In the genomic region with DNA sequence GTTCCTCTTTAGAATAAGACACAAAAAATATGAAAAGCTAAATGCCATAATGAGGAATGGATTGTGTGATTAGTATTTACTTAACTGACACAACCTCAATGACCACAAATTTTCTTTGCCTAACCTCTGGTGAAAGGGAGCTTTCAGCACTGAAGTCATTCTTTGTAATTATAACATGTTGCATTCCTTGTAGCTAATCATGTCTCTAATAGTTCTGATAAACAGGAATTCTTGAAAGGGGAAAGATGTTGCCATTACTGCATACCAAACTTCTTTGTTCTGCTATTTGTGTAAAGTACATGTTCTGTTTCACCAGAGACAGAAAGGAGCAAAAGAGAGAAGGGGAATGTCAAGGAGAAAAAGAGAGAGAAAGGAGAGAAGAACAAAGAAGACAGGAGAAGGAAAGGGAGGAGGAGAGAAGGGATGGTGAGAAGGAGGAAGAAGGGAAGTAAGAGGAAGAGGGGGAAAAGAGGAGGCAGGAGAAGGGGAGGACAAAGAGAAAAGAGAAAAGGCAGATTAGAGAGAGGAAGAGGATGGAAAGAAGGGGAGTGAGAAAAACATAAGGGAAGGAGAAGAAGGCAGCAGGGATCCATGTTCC, we compare ENCODE assay signal across 21 cellular contexts.
A peak's percentile ranks its signal among the peaks of the same experiment; 100 is the strongest.
DNase-seq lines count a peak whose midpoint lies in the region; ATAC-seq and TF ChIP-seq lines count a peak whose summit lies in the region.
"Had no signal": no experiment of that assay in that cellular context is flagged by ENCODE, and none has a peak within 500 bp of the region (broad histone marks: within the 10 kb centered on the region; RNA-seq: fewer than 3 reads in every experiment).

No MANE protein-coding gene starts in this region.

- no peak for TF ChIP-seq CTCF in WTC11 (IDR thresholded peaks at IDR 0.05)
- no peak for TF ChIP-seq CTCF in epithelial cell of esophagus (IDR thresholded peaks at IDR 0.05; ENCODE audit: insufficient read depth, low read depth, low read length, missing control alignments)
- TF ChIP-seq CTCF in neural crest cell (conservative IDR thresholded peaks at IDR 0.05) = no peak
- TF ChIP-seq CTCF in thyroid gland (IDR thresholded peaks at IDR 0.05) = no peak
- TF ChIP-seq CTCF in psoas muscle (IDR thresholded peaks at IDR 0.05) = no peak

- ATAC-seq in WTC11 = no peak
- no peak for ATAC-seq in psoas muscle
- ATAC-seq in GM21576 (IDR thresholded peaks at IDR 0.05; ENCODE audit: unreplicated experiment) = no peak
- ATAC-seq in activated T-cell treated with anti-CD3 and anti-CD28 coated beads, Interleukin-2, amount 50 U/mL, for 72 hours (replicated peaks in 1 of 2) = no peak
- ATAC-seq: activated T-helper 17 cell treated with anti-CD3 and anti-CD28 coated beads, Interleukin-2, amount 50 U/mL, for 72 hours; HCT116; left lung; mucosa of descending colon had no signal

- H3K4me3 Mint-ChIP-seq in WTC11 (no peak overlapping the region), neural crest cell (no peak overlapping the region)
- no peak overlapping the region for H3K4me3 Mint-ChIP-seq in activated T-cell treated with anti-CD3 and anti-CD28 coated beads, Interleukin-2, amount 50 U/mL, for 72 hours
- H3K4me3 Mint-ChIP-seq: activated naive CD8-positive, alpha-beta T cell; activated T-helper 17 cell treated with anti-CD3 and anti-CD28 coated beads, Interleukin-2, amount 50 U/mL, for 72 hours had no signal

- H3K36me3 Mint-ChIP-seq in WTC11 (no peaks in the 10 kb centered on the region), neural crest cell (ENCODE audit: low read depth) (peaks cover 9% of the 10 kb centered on the region)
- no peaks in the 10 kb centered on the region for H3K36me3 Mint-ChIP-seq in activated T-cell treated with anti-CD3 and anti-CD28 coated beads, Interleukin-2, amount 50 U/mL, for 72 hours (ENCODE audit: insufficient read depth in 2 of 2)
- H3K36me3 Mint-ChIP-seq: activated naive CD8-positive, alpha-beta T cell had no signal

- DNase-seq in WTC11 (ENCODE audit: low spot score) (no peak), epithelial cell of esophagus (ENCODE audit: low read depth) (peak; percentile 11), neural crest cell (ENCODE audit: low read depth, low spot score) (no peak), thyroid gland (no peak), psoas muscle (no peak)
- DNase-seq in activated T-cell treated with anti-CD3 and anti-CD28 coated beads, Interleukin-2, amount 50 U/mL, for 72 hours = no peak
- DNase-seq: activated CD4-positive, alpha-beta T cell treated with anti-CD3 and anti-CD28 coated beads for 48 hours; left lung; mucosa of descending colon; NCI-H1436 treated with DMSO at 0.1 percent for 48 hours; NCI-H510A; stimulated activated CD8-positive, alpha-beta memory T cell treated with anti-CD3 and anti-CD28 coated beads, Interleukin-4, amount 100 ng/mL, for 48 hours; T-helper 2 cell had no signal

- intact Hi-C loops in thyroid gland (cut with DNase I) = no loop called here
- intact Hi-C loops in psoas muscle (cut with DNase I) = no loop called here

- no peaks in the 10 kb centered on the region for H3K27me3 ChIP-seq in thyroid gland
- H3K27me3 ChIP-seq in psoas muscle (ENCODE audit: insufficient read depth in 3 of 3, low read length in 2 of 3) = no peaks in the 10 kb centered on the region
- H3K27me3 ChIP-seq: heart right ventricle, left lung, neutrophil, right atrium auricular region had no signal

- H3K4me1 Mint-ChIP-seq in WTC11 = peaks cover 23% of the 10 kb centered on the region
- H3K4me1 Mint-ChIP-seq in neural crest cell = peaks cover 39% of the 10 kb centered on the region
- no peaks in the 10 kb centered on the region for H3K4me1 Mint-ChIP-seq in activated T-cell treated with anti-CD3 and anti-CD28 coated beads, Interleukin-2, amount 50 U/mL, for 72 hours (ENCODE audit: low read depth)
- H3K4me1 Mint-ChIP-seq: activated T-helper 17 cell treated with anti-CD3 and anti-CD28 coated beads, Interleukin-2, amount 50 U/mL, for 72 hours had no signal

- no peak overlapping the region for H3K4me3 ChIP-seq in epithelial cell of esophagus (ENCODE audit: low read length)
- no peak overlapping the region for H3K4me3 ChIP-seq in thyroid gland (replicated peaks in 1 of 3)
- H3K4me3 ChIP-seq in psoas muscle = no peak overlapping the region
- H3K4me3 ChIP-seq: heart right ventricle, left lung, mucosa of descending colon, right atrium auricular region had no signal

- H3K27ac Mint-ChIP-seq in WTC11 (0 out of 2 replicates have a peak overlapping the region, but pooled peaks have one; percentile 2), neural crest cell (ENCODE audit: unreplicated experiment) (peak overlapping the region; percentile 61)
- H3K27ac Mint-ChIP-seq in activated T-cell treated with anti-CD3 and anti-CD28 coated beads, Interleukin-2, amount 50 U/mL, for 72 hours = no peak overlapping the region
- H3K27ac Mint-ChIP-seq: activated naive CD8-positive, alpha-beta T cell; activated T-helper 17 cell treated with anti-CD3 and anti-CD28 coated beads, Interleukin-2, amount 50 U/mL, for 72 hours had no signal

- H3K36me3 ChIP-seq in thyroid gland = no peaks in the 10 kb centered on the region
- no peaks in the 10 kb centered on the region for H3K36me3 ChIP-seq in psoas muscle (ENCODE audit: insufficient read depth in 1 of 2, low read depth in 1 of 2)
- H3K36me3 ChIP-seq: heart right ventricle, left lung, neutrophil, right atrium auricular region had no signal

- POLR2A ChIA-PET in WTC11 (lab: Charles Lee) = interaction anchor here (0.5 kb wide), 1 partner anchor 76 kb away, joined by 4 read pairs; no protein-coding TSS in a partner anchor

- no peak for TF ChIP-seq POLR2A in thyroid gland (IDR thresholded peaks at IDR 0.05)

- H3K9me3 Mint-ChIP-seq in WTC11 (no peaks in the 10 kb centered on the region), neural crest cell (no peaks in the 10 kb centered on the region)
- H3K9me3 Mint-ChIP-seq in activated T-cell treated with anti-CD3 and anti-CD28 coated beads, Interleukin-2, amount 50 U/mL, for 72 hours = peaks cover 0 to 2% of the 10 kb centered on the region in 2 donors

- CTCF ChIA-PET in WTC11 (lab: Charles Lee) = interaction anchor here (0.6 to 1.3 kb wide), 3 partner anchors 24 to 121 kb away, joined by 3 read pairs; partner anchors contain the start of gene SEMA3D

- H3K27ac ChIP-seq in thyroid gland = peak overlapping the region; percentile 69 to 83 (median 77)
- no peak overlapping the region for H3K27ac ChIP-seq in psoas muscle
- H3K27ac ChIP-seq: heart right ventricle, KMS-11, left lung, neutrophil, right atrium auricular region had no signal

- no peaks in the 10 kb centered on the region for H3K9me3 ChIP-seq in thyroid gland
- H3K9me3 ChIP-seq in psoas muscle = no peaks in the 10 kb centered on the region
- H3K9me3 ChIP-seq: heart right ventricle, left lung, mucosa of descending colon, neutrophil, right atrium auricular region had no signal

- H3K27me3 Mint-ChIP-seq in WTC11 (ENCODE audit: low read depth) (no peaks in the 10 kb centered on the region), neural crest cell (ENCODE audit: low read depth) (no peaks in the 10 kb centered on the region)
- H3K27me3 Mint-ChIP-seq in activated T-cell treated with anti-CD3 and anti-CD28 coated beads, Interleukin-2, amount 50 U/mL, for 72 hours (ENCODE audit: low read depth) = no peaks in the 10 kb centered on the region
- H3K27me3 Mint-ChIP-seq: activated naive CD8-positive, alpha-beta T cell; activated T-helper 17 cell treated with anti-CD3 and anti-CD28 coated beads, Interleukin-2, amount 50 U/mL, for 72 hours had no signal

- H3K4me1 ChIP-seq in thyroid gland (peaks cover 47 to 53% of the 10 kb centered on the region in 2 donors), psoas muscle (no peaks in the 10 kb centered on the region)
- H3K4me1 ChIP-seq: left lung, right atrium auricular region had no signal

TF ChIP-seq in WTC11, 78 proteins besides CTCF, POLR2A, EP300 and RAD21 (continues in another document):
- no peak for TF ChIP-seq MAX (CRISPR knock-in tag; IDR thresholded peaks at IDR 0.05)
- TF ChIP-seq TEAD1 (CRISPR knock-in tag; IDR thresholded peaks at IDR 0.05) = no peak
- no peak for TF ChIP-seq ZNF138 (CRISPR knock-in tag; conservative IDR thresholded peaks at IDR 0.05)
- TF ChIP-seq AR (CRISPR knock-in tag; IDR thresholded peaks at IDR 0.05) = no peak
- TF ChIP-seq GRHL2 (CRISPR knock-in tag; IDR thresholded peaks at IDR 0.05; ENCODE audit: insufficient replicate concordance, severe bottlenecking) = no peak
- no peak for TF ChIP-seq E2F5 (CRISPR knock-in tag; IDR thresholded peaks at IDR 0.05)
